ENCODE assay signal across 13 cellular contexts in the genomic region with DNA sequence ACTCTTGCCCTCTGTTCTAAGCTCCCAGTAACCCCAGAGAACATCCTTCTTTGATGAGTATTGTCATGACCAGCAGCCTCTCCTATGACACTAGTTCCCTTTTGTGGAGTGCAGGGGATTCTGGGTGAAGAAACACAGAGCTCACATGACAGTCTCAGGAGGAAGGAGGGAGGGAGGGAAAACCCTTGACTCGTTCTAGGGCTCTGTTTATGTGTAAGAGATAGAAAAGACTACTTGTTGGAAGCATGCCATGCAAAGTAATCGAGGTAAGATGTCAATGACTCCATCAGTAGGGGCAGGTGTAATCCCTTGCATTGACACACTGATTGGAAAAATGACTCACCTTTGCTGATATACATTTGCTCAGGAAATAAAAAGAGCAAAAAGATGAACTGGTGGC.
A peak's percentile ranks its signal among the peaks of the same experiment; 100 is the strongest.
DNase-seq lines count a peak whose midpoint lies in the region; ATAC-seq, FAIRE-seq and TF ChIP-seq lines count a peak whose summit lies in the region.
"Had no signal": no experiment of that assay in that cellular context is flagged by ENCODE, and none has a peak within 500 bp of the region (broad histone marks: within the 10 kb centered on the region; RNA-seq: fewer than 3 reads in every experiment).

No MANE protein-coding gene starts in this region.

- H3K27me3 Mint-ChIP-seq in activated T-cell treated with anti-CD3 and anti-CD28 coated beads, Interleukin-2, amount 50 U/mL, for 4 hours (ENCODE audit: low read depth) = peaks cover 2% of the 10 kb centered on the region
- peaks cover 8% of the 10 kb centered on the region for H3K27me3 Mint-ChIP-seq in activated T-cell treated with anti-CD3 and anti-CD28 coated beads, Interleukin-2, amount 50 U/mL, for 24 hours

- WGBS in GM12878 (ENCODE audit: insufficient coverage, insufficient replicate concordance, low lambda C conversion rate, missing lambda C conversion rate) = 0% methylated on average over 2 of the region's 2 CpGs

- no peak overlapping the region for H3K27ac Mint-ChIP-seq in activated T-cell treated with anti-CD3 and anti-CD28 coated beads, Interleukin-2, amount 50 U/mL, for 24 hours

- TF ChIP-seq RAD21 in GM12878 (IDR thresholded peaks at IDR 0.05; ENCODE audit: insufficient read depth, low read depth, low read length) = no peak

- BruUV-seq in GM12878 (replicated peaks; lab: Mats Ljungman, UMichigan) = no TSS peak

- no peak overlapping the region for H3K4me3 ChIP-seq in GM12878
- H3K4me3 ChIP-seq in effector memory CD4-positive, alpha-beta T cell (ENCODE audit: insufficient read depth, low read depth, low read length, poor library complexity, severe bottlenecking) = no peak overlapping the region
- H3K4me3 ChIP-seq: esophagus squamous epithelium had no signal

- H3K9ac ChIP-seq in GM12878 (ENCODE audit: control insufficient read depth, insufficient read depth, low read length) = no peak overlapping the region

- ATAC-seq in activated T-cell treated with anti-CD3 and anti-CD28 coated beads, Interleukin-2, amount 50 U/mL, for 4 hours = peak; percentile 70 to 73
- ATAC-seq in HG03442 (IDR thresholded peaks at IDR 0.05; ENCODE audit: unreplicated experiment) (peak; percentile 66), GM12878 (peak; percentile 67)

- CTCF ChIA-PET in GM12878 (lab: Yijun Ruan, JAX) = interaction anchor here (1.2 kb wide), 1 partner anchor 11 kb away, joined by 3 read pairs; no protein-coding TSS in a partner anchor

- H3K4me1 Mint-ChIP-seq in activated T-cell treated with anti-CD3 and anti-CD28 coated beads, Interleukin-2, amount 50 U/mL, for 4 hours (ENCODE audit: low read depth) = no peaks in the 10 kb centered on the region
- H3K4me1 Mint-ChIP-seq in activated T-cell treated with anti-CD3 and anti-CD28 coated beads, Interleukin-2, amount 50 U/mL, for 24 hours (ENCODE audit: low read depth) = peaks cover 7% of the 10 kb centered on the region

- no peak overlapping the region for H3K27ac ChIP-seq in GM12878 (ENCODE audit: control insufficient read depth, insufficient read depth)
- no peak overlapping the region for H3K27ac ChIP-seq in effector memory CD4-positive, alpha-beta T cell (ENCODE audit: insufficient read depth, low read length, poor library complexity, severe bottlenecking)

- TF ChIP-seq EP300 in GM12878 (IDR thresholded peaks at IDR 0.05; ENCODE audit: borderline replicate concordance in 1 of 2, control insufficient read depth in 1 of 2, low read depth in 2 of 2, low read length in 2 of 2) = no peak

- H3K9me3 Mint-ChIP-seq in activated T-cell treated with anti-CD3 and anti-CD28 coated beads, Interleukin-2, amount 50 U/mL, for 4 hours = no peaks in the 10 kb centered on the region
- no peaks in the 10 kb centered on the region for H3K9me3 Mint-ChIP-seq in activated T-cell treated with anti-CD3 and anti-CD28 coated beads, Interleukin-2, amount 50 U/mL, for 24 hours

- no peaks in the 10 kb centered on the region for H3K36me3 ChIP-seq in GM12878 (ENCODE audit: control insufficient read depth in 2 of 2, insufficient read depth in 2 of 2, low read length in 1 of 2)
- no peaks in the 10 kb centered on the region for H3K36me3 ChIP-seq in effector memory CD4-positive, alpha-beta T cell (ENCODE audit: control insufficient read depth, insufficient read depth, low read length)
- H3K36me3 ChIP-seq: esophagus squamous epithelium had no signal

- H3K27me3 ChIP-seq in GM12878 (replicated peaks in 1 of 2; ENCODE audit: control insufficient read depth in 2 of 2, insufficient read depth in 2 of 2, low read length in 1 of 2) = no peaks in the 10 kb centered on the region
- no peaks in the 10 kb centered on the region for H3K27me3 ChIP-seq in effector memory CD4-positive, alpha-beta T cell (replicated peaks; ENCODE audit: control insufficient read depth, insufficient read depth, low read length, poor library complexity, severe bottlenecking)
- H3K27me3 ChIP-seq: esophagus squamous epithelium had no signal

- TF ChIP-seq CTCF in GM12878 (IDR thresholded peaks at IDR 0.05 in 2 of 3, conservative IDR thresholded peaks at IDR 0.05 in 1 of 3; ENCODE audit: control insufficient read depth in 2 of 3, extremely low read depth in 1 of 3, insufficient read depth in 1 of 3, low read depth in 3 of 3, low read length in 3 of 3) = no peak

- POLR2A ChIA-PET in GM12878 (lab: Charles Lee) = interaction anchor here (0.7 to 1.6 kb wide), 2 partner anchors 21 to 178 kb away, joined by 3 to 4 read pairs; no protein-coding TSS in a partner anchor

- no peak for FAIRE-seq in GM12878 (lab: Jason Lieb, UNC)
- FAIRE-seq: GM12892 had no signal

- no peaks in the 10 kb centered on the region for H3K79me2 ChIP-seq in GM12878 (ENCODE audit: control insufficient read depth, insufficient read depth, low read length)

- no peak overlapping the region for H3K4me2 ChIP-seq in GM12878 (ENCODE audit: control insufficient read depth, insufficient read depth)

- RAD21 ChIA-PET in GM12878 (lab: Charles Lee; ENCODE audit: unreplicated experiment) = no interaction called here

- TF ChIP-seq POLR2A in GM12878 (IDR thresholded peaks at IDR 0.05; ENCODE audit: low read depth, low read length) = no peak

- no peak overlapping the region; the same call in none of the 2 replicates for H2AFZ ChIP-seq in GM12878 (ENCODE audit: control insufficient read depth, low read depth, low read length)

- in situ Hi-C loops in GM12878 (cut with MboI) = no loop called here

- DNase-seq in activated T-cell treated with anti-CD3 and anti-CD28 coated beads, Interleukin-2, amount 50 U/mL, for 4 hours = no peak
- no peak for DNase-seq in activated T-cell treated with anti-CD3 and anti-CD28 coated beads, Interleukin-2, amount 50 U/mL, for 24 hours
- DNase-seq in GM12878 (ENCODE audit: low read depth, low spot score) (no peak), pons (ENCODE audit: low spot score) (peak; percentile 52), NCI-H526 (lab: John Stamatoyannopoulos, UW) (no peak), HuH-7.5 (ENCODE audit: low spot score) (no peak)
- no peak for DNase-seq in effector memory CD4-positive, alpha-beta T cell
- DNase-seq: DMS79; esophagus squamous epithelium; stimulated activated CD4-positive, alpha-beta T cell treated with anti-CD3 and anti-CD28 coated beads, Interleukin-2, amount 100 ng/mL, for 24 hours; stimulated activated naive CD4-positive, alpha-beta T cell treated with Interleukin-2 at 50 U/mL for 16 hours had no signal

- no peaks in the 10 kb centered on the region for H4K20me1 ChIP-seq in GM12878 (ENCODE audit: control insufficient read depth, insufficient read depth)

- SMC1A ChIA-PET in GM12878 (lab: Charles Lee; ENCODE audit: uncharacterized antibody, unreplicated experiment) = interaction anchor here (0.7 to 1.2 kb wide), 4 partner anchors 9 to 152 kb away, joined by 3 to 4 read pairs (median 3); no protein-coding TSS in a partner anchor

- H3K4me1 ChIP-seq in GM12878 (ENCODE audit: control insufficient read depth, insufficient read depth, low read length) = no peaks in the 10 kb centered on the region
- H3K4me1 ChIP-seq in effector memory CD4-positive, alpha-beta T cell (ENCODE audit: control insufficient read depth, insufficient read depth, low read length, poor library complexity, severe bottlenecking) = no peaks in the 10 kb centered on the region

- H3K36me3 Mint-ChIP-seq in activated T-cell treated with anti-CD3 and anti-CD28 coated beads, Interleukin-2, amount 50 U/mL, for 4 hours (ENCODE audit: insufficient read depth) = no peaks in the 10 kb centered on the region
- H3K36me3 Mint-ChIP-seq in activated T-cell treated with anti-CD3 and anti-CD28 coated beads, Interleukin-2, amount 50 U/mL, for 24 hours (ENCODE audit: low read depth) = no peaks in the 10 kb centered on the region

- intact Hi-C loops in GM12878 (cut with micrococcal nuclease; ENCODE audit: unreplicated experiment) = no loop called here

- no peaks in the 10 kb centered on the region for H3K9me3 ChIP-seq in GM12878 (replicated peaks; ENCODE audit: control insufficient read depth, insufficient read depth, low read length)
- H3K9me3 ChIP-seq in effector memory CD4-positive, alpha-beta T cell (ENCODE audit: control insufficient read depth, low read length) = no peaks in the 10 kb centered on the region
- H3K9me3 ChIP-seq: esophagus squamous epithelium had no signal

- H3K4me3 Mint-ChIP-seq in activated T-cell treated with anti-CD3 and anti-CD28 coated beads, Interleukin-2, amount 50 U/mL, for 4 hours = no peak overlapping the region
- H3K4me3 Mint-ChIP-seq in activated T-cell treated with anti-CD3 and anti-CD28 coated beads, Interleukin-2, amount 50 U/mL, for 24 hours = no peak overlapping the region

TF ChIP-seq in GM12878, 131 proteins besides CTCF, POLR2A, EP300 and RAD21 (continues in another document):
- TF ChIP-seq SPI1 (IDR thresholded peaks at IDR 0.05; ENCODE audit: borderline replicate concordance, insufficient read depth, low read depth, low read length) = no peak
- no peak for TF ChIP-seq MEF2B (IDR thresholded peaks at IDR 0.05; ENCODE audit: partially characterized antibody, poor library complexity, severe bottlenecking)
- TF ChIP-seq, protein P1, sequence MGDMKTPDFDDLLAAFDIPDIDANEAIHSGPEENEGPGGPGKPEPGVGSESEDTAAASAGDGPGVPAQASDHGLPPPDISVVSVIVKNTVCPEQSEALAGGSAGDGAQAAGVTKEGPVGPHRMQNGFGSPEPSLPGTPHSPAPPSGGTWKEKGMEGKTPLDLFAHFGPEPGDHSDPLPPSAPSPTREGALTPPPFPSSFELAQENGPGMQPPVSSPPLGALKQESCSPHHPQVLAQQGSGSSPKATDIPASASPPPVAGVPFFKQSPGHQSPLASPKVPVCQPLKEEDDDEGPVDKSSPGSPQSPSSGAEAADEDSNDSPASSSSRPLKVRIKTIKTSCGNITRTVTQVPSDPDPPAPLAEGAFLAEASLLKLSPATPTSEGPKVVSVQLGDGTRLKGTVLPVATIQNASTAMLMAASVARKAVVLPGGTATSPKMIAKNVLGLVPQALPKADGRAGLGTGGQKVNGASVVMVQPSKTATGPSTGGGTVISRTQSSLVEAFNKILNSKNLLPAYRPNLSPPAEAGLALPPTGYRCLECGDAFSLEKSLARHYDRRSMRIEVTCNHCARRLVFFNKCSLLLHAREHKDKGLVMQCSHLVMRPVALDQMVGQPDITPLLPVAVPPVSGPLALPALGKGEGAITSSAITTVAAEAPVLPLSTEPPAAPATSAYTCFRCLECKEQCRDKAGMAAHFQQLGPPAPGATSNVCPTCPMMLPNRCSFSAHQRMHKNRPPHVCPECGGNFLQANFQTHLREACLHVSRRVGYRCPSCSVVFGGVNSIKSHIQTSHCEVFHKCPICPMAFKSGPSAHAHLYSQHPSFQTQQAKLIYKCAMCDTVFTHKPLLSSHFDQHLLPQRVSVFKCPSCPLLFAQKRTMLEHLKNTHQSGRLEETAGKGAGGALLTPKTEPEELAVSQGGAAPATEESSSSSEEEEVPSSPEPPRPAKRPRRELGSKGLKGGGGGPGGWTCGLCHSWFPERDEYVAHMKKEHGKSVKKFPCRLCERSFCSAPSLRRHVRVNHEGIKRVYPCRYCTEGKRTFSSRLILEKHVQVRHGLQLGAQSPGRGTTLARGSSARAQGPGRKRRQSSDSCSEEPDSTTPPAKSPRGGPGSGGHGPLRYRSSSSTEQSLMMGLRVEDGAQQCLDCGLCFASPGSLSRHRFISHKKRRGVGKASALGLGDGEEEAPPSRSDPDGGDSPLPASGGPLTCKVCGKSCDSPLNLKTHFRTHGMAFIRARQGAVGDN (IDR thresholded peaks at IDR 0.05) = peak; percentile 18; the same call in 1 of the 2 replicates
